Comparison of ENCODE assay signal across 22 cellular contexts in genomic region chr9:114722363-114722695, GRCh38. TPM values are rescaled to one million over a fixed set of nuclear protein-coding genes. Genes with fewer than 3 reads are reported as not detected.
DNase-seq lines count a peak whose midpoint lies in the region; TF ChIP-seq lines count a peak whose summit lies in the region.
"Had no signal": no experiment of that assay in that cellular context is flagged by ENCODE, and none has a peak within 500 bp of the region (broad histone marks: within the 10 kb centered on the region; RNA-seq: fewer than 3 reads in every experiment).

No MANE protein-coding gene starts in this region.

- no peak overlapping the region for H3K4me3 ChIP-seq in dorsolateral prefrontal cortex

- TF ChIP-seq CTCF in dorsolateral prefrontal cortex (IDR thresholded peaks at IDR 0.05 in 54 of 56, conservative IDR thresholded peaks at IDR 0.05 in 2 of 56; ENCODE audit: low read depth in 1 of 56, partially characterized antibody in 56 of 56) (no peak), nephron progenitor cell (IDR thresholded peaks at IDR 0.05) (no peak)

- peaks cover 0 to 15% (median 0%) of the 10 kb centered on the region in 45 donors for H3K27me3 ChIP-seq in dorsolateral prefrontal cortex

- H3K27ac ChIP-seq in epithelial cell of prostate = peak overlapping the region; percentile 84
- H3K27ac ChIP-seq in dorsolateral prefrontal cortex = no peak overlapping the region

- H3K36me3 Mint-ChIP-seq in nephron progenitor cell (ENCODE audit: low read depth) = no peaks in the 10 kb centered on the region

- no peak overlapping the region for H3K27ac Mint-ChIP-seq in nephron progenitor cell
- H3K27ac Mint-ChIP-seq: CD4-positive, alpha-beta T cell had no signal

- H3K27me3 Mint-ChIP-seq in nephron progenitor cell (ENCODE audit: low read depth, poor library complexity) = peaks cover 50% of the 10 kb centered on the region
- H3K27me3 Mint-ChIP-seq: CD4-positive, alpha-beta T cell had no signal

- DNase-seq in NCI-H748 (lab: John Stamatoyannopoulos, UW; ENCODE audit: unreplicated experiment) = peak; percentile 30
- DNase-seq in NCI-H748 treated with DMSO at 0.1 percent for 48 hours (lab: John Stamatoyannopoulos, UW) = no peak
- DNase-seq in ELR (ENCODE audit: low read depth) = peak; percentile 53
- DNase-seq in NCI-H69 (lab: John Stamatoyannopoulos, UW) = peak; percentile 53
- no peak for DNase-seq in epithelial cell of prostate (ENCODE audit: low read depth, low spot score)
- no peak for DNase-seq in dorsolateral prefrontal cortex
- DNase-seq in nephron progenitor cell = no peak
- no peak for DNase-seq in KG1 (lab: John Stamatoyannopoulos, UW)
- DNase-seq: CD4-positive, alpha-beta T cell; DMS79; Kasumi-1; MM.1S; NCI-H1092; NCI-H1694; NCI-H2227 treated with DMSO at 0.1 percent for 48 hours; NCI-H524 treated with DMSO at 0.1 percent for 48 hours; T-helper 1 cell had no signal

- intact Hi-C loops in dorsolateral prefrontal cortex (cut with DNase I) = no loop called here

- H3K4me3 Mint-ChIP-seq in nephron progenitor cell = no peak overlapping the region
- H3K4me3 Mint-ChIP-seq: CD4-positive, alpha-beta T cell had no signal

- H3K9me3 Mint-ChIP-seq in nephron progenitor cell = peaks cover 12% of the 10 kb centered on the region
- H3K9me3 Mint-ChIP-seq: CD4-positive, alpha-beta T cell had no signal

- peaks cover 4% of the 10 kb centered on the region for H3K4me1 Mint-ChIP-seq in nephron progenitor cell

RNA-seq across cellular contexts. Expression of gene TEX48, which starts 40.3 kb away (rescaled TPM):
- total RNA-seq in dorsolateral prefrontal cortex = not detected
- total RNA-seq: Caco-2; CD4-positive, alpha-beta T cell; G401; H4; OCI-LY7; RPMI7951 had no signal

Comparison
In these comparisons a context has a peak if more than half of its experiments do, and no peak if none do; other contexts are left out.
1. DNase-seq: peak in NCI-H748 (single experiment), ELR (single experiment) and NCI-H69 (single experiment); none in NCI-H748 treated with DMSO at 0.1 percent for 48 hours (single experiment), epithelial cell of prostate (single experiment), dorsolateral prefrontal cortex (0 of 10), nephron progenitor cell (single experiment) and KG1 (single experiment).